ENCODE assay signal across 9 cellular contexts in the genomic region with DNA sequence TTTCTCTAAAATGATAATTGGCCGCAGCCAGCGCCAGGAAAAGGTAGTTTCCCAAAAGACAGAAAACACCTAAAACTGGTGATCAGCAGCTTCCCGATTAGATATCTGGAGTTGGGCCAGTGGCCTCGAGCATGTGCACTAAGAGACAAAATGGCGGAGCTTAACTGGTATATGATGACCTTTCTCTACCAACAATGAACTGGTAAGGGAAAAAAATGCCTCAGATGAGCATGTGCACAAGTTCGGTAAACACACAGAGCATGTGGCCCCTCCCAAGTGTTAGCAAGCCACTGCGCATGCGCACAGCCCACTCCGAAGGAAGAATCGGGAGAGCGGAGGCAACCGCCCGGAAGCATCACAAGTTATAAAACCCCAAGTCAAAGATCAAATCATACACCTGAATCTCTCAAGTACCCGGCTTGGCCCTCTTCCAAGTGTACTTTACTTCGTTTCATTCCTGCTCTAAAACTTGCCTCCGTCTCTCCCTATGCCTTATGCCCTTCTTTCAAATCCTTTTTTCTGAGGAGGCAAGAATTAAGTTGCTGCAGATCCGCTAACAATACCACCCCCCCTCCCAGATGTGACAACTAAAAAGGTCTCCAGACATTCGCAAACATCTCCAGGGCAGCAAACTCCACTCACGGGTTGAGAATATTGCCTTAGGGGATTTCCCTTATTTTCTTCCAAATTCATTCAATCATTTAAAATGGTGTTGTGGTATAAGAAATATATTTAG. TPM values are rescaled to one million over a fixed set of nuclear protein-coding genes. Genes with fewer than 3 reads are reported as not detected.
A peak's percentile ranks its signal among the peaks of the same experiment; 100 is the strongest.
DNase-seq lines count a peak whose midpoint lies in the region; ATAC-seq and TF ChIP-seq lines count a peak whose summit lies in the region.
"Had no signal": no experiment of that assay in that cellular context is flagged by ENCODE, and none has a peak within 500 bp of the region (broad histone marks: within the 10 kb centered on the region; RNA-seq: fewer than 3 reads in every experiment).

No MANE protein-coding gene starts in this region.

- peaks cover 0 to 4% of the 10 kb centered on the region in 2 donors for H3K27me3 ChIP-seq in tibial artery

- no peak for ATAC-seq in HG02970 (IDR thresholded peaks at IDR 0.05; ENCODE audit: low FRiP score, unreplicated experiment)

- no peaks in the 10 kb centered on the region for H3K9me3 ChIP-seq in tibial artery

- DNase-seq in RPMI8226 (peak; percentile 61), cardiac septum (ENCODE audit: low spot score) (peak; percentile 91), posterior vena cava (ENCODE audit: low spot score) (peak; percentile 92), tibial artery (peak; percentile 72 to 81), HUDEP-2 (lab: John Stamatoyannopoulos, UW; ENCODE audit: unreplicated experiment in 76 of 76) (no peak)
- peak; percentile 29 for DNase-seq in activated naive CD8-positive, alpha-beta T cell treated with anti-CD3 and anti-CD28 coated beads, Interleukin-2, amount 50 U/mL, for 16 hours (ENCODE audit: low read depth, low spot score)

- no peak overlapping the region for H3K27ac ChIP-seq in tibial artery
- H3K27ac ChIP-seq: PC-9 had no signal

- peaks cover 0 to 4% (median 0%) of the 10 kb centered on the region in 4 donors for H3K4me1 ChIP-seq in tibial artery

- peak overlapping the region; percentile 41 for H3K4me3 ChIP-seq in GM12875 (ENCODE audit: low read depth, low read length)
- H3K4me3 ChIP-seq in tibial artery, result peak overlapping the region; percentile 40 to 47
- H3K4me3 ChIP-seq: PC-9 had no signal

- intact Hi-C loops in cardiac septum (cut with DNase I) (no loop called here), posterior vena cava (cut with DNase I) (no loop called here), tibial artery (cut with DNase I; ENCODE audit: low total_unique reads) (no loop called here)

- no peak for TF ChIP-seq CTCF in GM12875 (IDR thresholded peaks at IDR 0.05; ENCODE audit: borderline replicate concordance, insufficient read depth, low read depth, low read length)
- no peak for TF ChIP-seq CTCF in tibial artery (IDR thresholded peaks at IDR 0.05)

- H3K36me3 ChIP-seq in tibial artery, result no peaks in the 10 kb centered on the region

RNA-seq across cellular contexts. Expression of gene PTBP3, which starts 15.0 kb away (rescaled TPM):
- total RNA-seq in cardiac septum (20.8 TPM), posterior vena cava (10 to 100 TPM; 35.4 to 42.5 TPM)

RNA-seq across cellular contexts. Expression of gene HSDL2, which starts 31.5 kb away (rescaled TPM):
- total RNA-seq in cardiac septum (103 TPM), posterior vena cava (10 to 100 TPM; 34.8 to 46.2 TPM)

Comparison
In these comparisons a context has a peak if more than half of its experiments do, and no peak if none do; other contexts are left out.
1. DNase-seq: peak in RPMI8226 (single experiment), activated naive CD8-positive, alpha-beta T cell treated with anti-CD3 and anti-CD28 coated beads, Interleukin-2, amount 50 U/mL, for 16 hours (single experiment), cardiac septum (single experiment), posterior vena cava (single experiment) and tibial artery (2 of 2); none in HUDEP-2 (0 of 76).